In genomic region chr22:24146190-24146616, GRCh38 we compare ENCODE assay signal across 8 cellular contexts. TPM values are rescaled to one million over a fixed set of nuclear protein-coding genes. Genes with fewer than 3 reads are reported as not detected.
A peak's percentile ranks its signal among the peaks of the same experiment; 100 is the strongest.
DNase-seq lines count a peak whose midpoint lies in the region; ATAC-seq and TF ChIP-seq lines count a peak whose summit lies in the region.

No MANE protein-coding gene starts in this region.

- H3K4me1 ChIP-seq in BLaER1 treated with 17β-estradiol and CSF1 and Interleukin-3, amounts not matched to agents 10 nM and 100 nM, result peaks cover 67 to 99% (median 98%) of the 10 kb centered on the region in 10 experiments
- peaks cover 38% of the 10 kb centered on the region for H3K4me1 ChIP-seq in Karpas-422 (ENCODE audit: low read length)
- peaks cover 28% of the 10 kb centered on the region for H3K4me1 ChIP-seq in osteoblast (ENCODE audit: insufficient read depth, low read length)

- no peaks in the 10 kb centered on the region for H3K27me3 ChIP-seq in BLaER1 treated with 17β-estradiol and CSF1 and Interleukin-3, amounts not matched to agents 10 nM and 100 nM
- H3K27me3 ChIP-seq in Karpas-422 (ENCODE audit: low read length) (no peaks in the 10 kb centered on the region), osteoblast (ENCODE audit: insufficient read depth, low read length) (no peaks in the 10 kb centered on the region)

- H3K4me3 ChIP-seq in BLaER1 treated with 17β-estradiol and CSF1 and Interleukin-3, amounts not matched to agents 10 nM and 100 nM, result peak overlapping the region in 9 of 10 experiments; percentile 9 to 56 (median 37); a peak in 16 of 20 replicates
- H3K4me3 ChIP-seq in Karpas-422 (ENCODE audit: low read length), result no peak overlapping the region
- peak overlapping the region; percentile 36 for H3K4me3 ChIP-seq in osteoblast (ENCODE audit: insufficient read depth, low read length)

- H3K79me2 ChIP-seq in Karpas-422 (ENCODE audit: low read length) (no peaks in the 10 kb centered on the region), osteoblast (ENCODE audit: insufficient read depth, low read length) (peaks cover 14% of the 10 kb centered on the region)

- ATAC-seq in GM19025 (IDR thresholded peaks at IDR 0.05; ENCODE audit: low read depth, unreplicated experiment) (peak; percentile 62), GM21360 (IDR thresholded peaks at IDR 0.05; ENCODE audit: unreplicated experiment) (no peak)

- H4K20me1 ChIP-seq in BLaER1 treated with 17β-estradiol and CSF1 and Interleukin-3, amounts not matched to agents 10 nM and 100 nM, result peaks cover 0 to 5% (median 0%) of the 10 kb centered on the region in 11 experiments; a peak in 1 of 22 replicates
- H4K20me1 ChIP-seq in Karpas-422 (ENCODE audit: insufficient read depth, low read depth, low read length), result no peaks in the 10 kb centered on the region
- peaks cover 27% of the 10 kb centered on the region for H4K20me1 ChIP-seq in osteoblast (ENCODE audit: insufficient read depth, low read length)

- H3K9me2 ChIP-seq in Karpas-422 (replicated peaks; ENCODE audit: insufficient read depth, low read length), result no peaks in the 10 kb centered on the region

- no peak overlapping the region for H2AFZ ChIP-seq in Karpas-422 (ENCODE audit: low read length)
- H2AFZ ChIP-seq in osteoblast (ENCODE audit: low read length), result peak overlapping the region; percentile 19

- H3K9ac ChIP-seq in BLaER1 treated with 17β-estradiol and CSF1 and Interleukin-3, amounts not matched to agents 10 nM and 100 nM, result peak overlapping the region; percentile 72 to 80 (median 76)
- peak overlapping the region; percentile 40 for H3K9ac ChIP-seq in Karpas-422 (ENCODE audit: low read length)

- peaks cover 0 to 46% (median 23%) of the 10 kb centered on the region in 11 experiments; a peak in 17 of 22 replicates for H3K36me3 ChIP-seq in BLaER1 treated with 17β-estradiol and CSF1 and Interleukin-3, amounts not matched to agents 10 nM and 100 nM
- H3K36me3 ChIP-seq in Karpas-422 (ENCODE audit: insufficient read depth, low read length) (no peaks in the 10 kb centered on the region), osteoblast (ENCODE audit: insufficient read depth, low read length) (peaks cover 4% of the 10 kb centered on the region)

- H3K27ac ChIP-seq in BLaER1 treated with 17β-estradiol and CSF1 and Interleukin-3, amounts not matched to agents 10 nM and 100 nM, result peak overlapping the region; percentile 80 to 99 (median 90)
- H3K27ac ChIP-seq in Karpas-422 (ENCODE audit: low read length) (peak overlapping the region; percentile 76), osteoblast (ENCODE audit: low read depth, low read length) (peak overlapping the region; percentile 69)

- H3K4me2 ChIP-seq in BLaER1 treated with 17β-estradiol and CSF1 and Interleukin-3, amounts not matched to agents 10 nM and 100 nM, result peak overlapping the region; percentile 73 to 99 (median 97)
- H3K4me2 ChIP-seq in Karpas-422 (ENCODE audit: low read depth, low read length, poor library complexity, severe bottlenecking) (peak overlapping the region; percentile 37), osteoblast (ENCODE audit: insufficient read depth, low read length) (peak overlapping the region; percentile 66)

- no peaks in the 10 kb centered on the region for H3K9me3 ChIP-seq in BLaER1 treated with 17β-estradiol and CSF1 and Interleukin-3, amounts not matched to agents 10 nM and 100 nM (replicated peaks in 1 of 11)
- H3K9me3 ChIP-seq in Karpas-422 (ENCODE audit: low read length), result no peaks in the 10 kb centered on the region
- no peaks in the 10 kb centered on the region for H3K9me3 ChIP-seq in osteoblast (ENCODE audit: low read depth, low read length)

- TF ChIP-seq CTCF in osteoblast (IDR thresholded peaks at IDR 0.05; ENCODE audit: extremely low read depth, low read depth, low read length), result no peak

- DNase-seq in Karpas-422 (peak; percentile 59), UCSD-AML1 (lab: John Stamatoyannopoulos, UW; ENCODE audit: unreplicated experiment) (peak; percentile 81), fibroblast of gingiva (ENCODE audit: low read depth) (peak; percentile 84), osteoblast (ENCODE audit: insufficient read length, low spot score, missing footprints) (peak; percentile 95), NCI-H1105 treated with DMSO at 0.1 percent for 48 hours (lab: John Stamatoyannopoulos, UW) (no peak)

RNA-seq across cellular contexts. Expression of gene SUSD2, which starts 35.1 kb away (rescaled TPM):
- total RNA-seq in Karpas-422 (2014; rRNA removed; shearing (Covaris generic); ENCODE audit: low replicate concordance), result 0.14 and 0.26 TPM in 2 replicates
- 0.72 and 2.4 TPM in 2 replicates for total RNA-seq in osteoblast

Comparison
In these comparisons a context has a peak if more than half of its experiments do, and no peak if none do; other contexts are left out.
1. H3K4me2 ChIP-seq: peak in every context shown above with its lines; median percentile 97 in BLaER1 treated with 17β-estradiol and CSF1 and Interleukin-3, amounts not matched to agents 10 nM and 100 nM; 66 in osteoblast; 37 in Karpas-422.